Comparison of ENCODE assay signal across 9 cellular contexts in genomic region chr3:73094127-73094526, GRCh38. TPM values are rescaled to one million over a fixed set of nuclear protein-coding genes. Genes with fewer than 3 reads are reported as not detected.
DNase-seq lines count a peak whose midpoint lies in the region; ATAC-seq, FAIRE-seq and TF ChIP-seq lines count a peak whose summit lies in the region.
"Had no signal": no experiment of that assay in that cellular context is flagged by ENCODE, and none has a peak within 500 bp of the region (broad histone marks: within the 10 kb centered on the region; RNA-seq: fewer than 3 reads in every experiment).

No MANE protein-coding gene starts in this region.

- no peak overlapping the region for H3K4me3 Mint-ChIP-seq in activated CD8-positive, alpha-beta memory T cell treated with anti-CD3 and anti-CD28 coated beads, Interleukin-2, amount 10 ng/mL, durations not matched to agents 7 days and 5 days
- H3K4me3 Mint-ChIP-seq: CD4-positive, CD25-positive, alpha-beta regulatory T cell had no signal

- H4K20me1 ChIP-seq in K562 (replicated peaks; ENCODE audit: control insufficient read depth, insufficient read depth, low read length) = no peaks in the 10 kb centered on the region

- H2AFZ ChIP-seq in K562 (ENCODE audit: low read depth, low read length) = peak overlapping the region; percentile 67; the same call in 1 of the 2 replicates

- TF ChIP-seq CTCF in cardiac muscle cell (IDR thresholded peaks at IDR 0.05; ENCODE audit: low read depth, low read length) (peak; percentile 13), K562 (IDR thresholded peaks at IDR 0.05 in 2 of 3, conservative IDR thresholded peaks at IDR 0.05 in 1 of 3; ENCODE audit: insufficient read depth in 2 of 3, low read depth in 1 of 3, low read length in 3 of 3) (peak; percentile 72 to 99 (median 98))

- H3K36me3 Mint-ChIP-seq in activated CD8-positive, alpha-beta memory T cell treated with anti-CD3 and anti-CD28 coated beads, Interleukin-2, amount 10 ng/mL, durations not matched to agents 7 days and 5 days = no peaks in the 10 kb centered on the region

- H3K9me1 ChIP-seq in K562 (ENCODE audit: control insufficient read depth, insufficient read depth, low read length) = no peaks in the 10 kb centered on the region

- no peaks in the 10 kb centered on the region for H3K9me3 Mint-ChIP-seq in activated CD8-positive, alpha-beta memory T cell treated with anti-CD3 and anti-CD28 coated beads, Interleukin-2, amount 10 ng/mL, durations not matched to agents 7 days and 5 days (ENCODE audit: low read depth)

- H3K36me3 ChIP-seq in cardiac muscle cell = no peaks in the 10 kb centered on the region
- H3K36me3 ChIP-seq in K562 (ENCODE audit: control insufficient read depth, insufficient read depth, low read length) = no peaks in the 10 kb centered on the region

- TF ChIP-seq EP300 in K562 (IDR thresholded peaks at IDR 0.05; ENCODE audit: low read length) = no peak

- H3K4me3 ChIP-seq in cardiac muscle cell = no peak overlapping the region
- no peak overlapping the region for H3K4me3 ChIP-seq in K562

- H3K79me2 ChIP-seq in K562 (ENCODE audit: control insufficient read depth, insufficient read depth, low read length) = no peaks in the 10 kb centered on the region

- no peaks in the 10 kb centered on the region for H3K27me3 ChIP-seq in cardiac muscle cell
- H3K27me3 ChIP-seq in K562 (ENCODE audit: control insufficient read depth in 2 of 2, insufficient read depth in 2 of 2, low read length in 2 of 2) = peaks cover 0 to 9% of the 10 kb centered on the region in 2 experiments; a peak in 2 of 5 replicates

- H3K27ac ChIP-seq in cardiac muscle cell = no peak overlapping the region
- H3K27ac ChIP-seq in K562 (ENCODE audit: extremely low read depth, low read depth, low read length) = no peak overlapping the region

- CTCF ChIA-PET in K562 (lab: Yijun Ruan, JAX; ENCODE audit: low intra/inter-chr PET ratio) = interaction anchor here (0.6 to 1.2 kb wide), 2 partner anchors 338 to 1190 kb away, joined by 5 to 7 read pairs; no protein-coding TSS in a partner anchor
- CTCF ChIA-PET in activated CD8-positive, alpha-beta memory T cell treated with anti-CD3 and anti-CD28 coated beads, Interleukin-2, amount 10 ng/mL, durations not matched to agents 7 days and 5 days (lab: Charles Lee) = no interaction called here

- no peak for DNase-seq in cardiac muscle cell (ENCODE audit: low read depth in 1 of 2, low spot score in 1 of 2)
- DNase-seq in Right ventricle myocardium superior = no peak
- peak; percentile 3 for DNase-seq in NAMALWA (ENCODE audit: low spot score)
- DNase-seq in K562 (ENCODE audit: extremely low read depth in 1 of 4, low spot score in 3 of 4) = peak; percentile 66 to 77 (median 69)
- DNase-seq in urothelium cell line (ENCODE audit: low spot score) = peak; percentile 63
- no peak for DNase-seq in effector CD8-positive, alpha-beta T cell (lab: John Stamatoyannopoulos, UW)
- DNase-seq in NCI-H2196 (lab: John Stamatoyannopoulos, UW; ENCODE audit: unreplicated experiment) = no peak
- DNase-seq in activated CD8-positive, alpha-beta memory T cell treated with anti-CD3 and anti-CD28 coated beads, Interleukin-2, amount 10 ng/mL, durations not matched to agents 7 days and 5 days = no peak

- TF ChIP-seq POLR2A in K562 (conservative IDR thresholded peaks at IDR 0.05) = no peak

- no peak overlapping the region for H3K27ac Mint-ChIP-seq in activated CD8-positive, alpha-beta memory T cell treated with anti-CD3 and anti-CD28 coated beads, Interleukin-2, amount 10 ng/mL, durations not matched to agents 7 days and 5 days

- peak; percentile 27 to 70; a peak in 3 of 4 replicates for TF ChIP-seq RAD21 in K562 (CRISPR knock-in tag; conservative IDR thresholded peaks at IDR 0.05 in 1 of 2, IDR thresholded peaks at IDR 0.05 in 1 of 2)

- POLR2A ChIA-PET in K562 (lab: Yijun Ruan, JAX) = interaction anchor here (0.6 kb wide), 1 partner anchor 357 kb away, joined by 3 read pairs; no protein-coding TSS in a partner anchor

- H3K9me3 ChIP-seq in cardiac muscle cell (ENCODE audit: low read depth) = no peaks in the 10 kb centered on the region
- H3K9me3 ChIP-seq in K562 (replicated peaks; ENCODE audit: control insufficient read depth, insufficient read depth, low read depth, low read length) = peaks cover 3% of the 10 kb centered on the region; the same call in 1 of the 2 replicates

- 2% methylated on average over 6 of the region's 6 CpGs for WGBS in K562 (ENCODE audit: insufficient coverage, low coverage, missing lambda C conversion rate)

- in situ Hi-C loops in K562 (cut with MboI) = loop anchor here (25.0 kb wide), 1 partner anchor 1382 kb away; no protein-coding TSS in a partner anchor

- peaks cover 6% of the 10 kb centered on the region for H3K4me1 ChIP-seq in cardiac muscle cell (ENCODE audit: low read depth)
- H3K4me1 ChIP-seq in K562 (replicated peaks in 1 of 2; ENCODE audit: control insufficient read depth in 2 of 2, insufficient read depth in 2 of 2, low read length in 2 of 2) = no peaks in the 10 kb centered on the region

- H3K9ac ChIP-seq in K562 (ENCODE audit: insufficient read depth in 1 of 2, low read depth in 2 of 2, low read length in 2 of 2) = no peak overlapping the region

- FAIRE-seq in K562 (lab: Jason Lieb, UNC) (peak; percentile 94), urothelium cell line (lab: Jason Lieb, UNC) (peak; percentile 65)

- H3K4me2 ChIP-seq in K562 (ENCODE audit: insufficient read depth, low read length) = no peak overlapping the region

- no TSS peak for BruUV-seq in K562 (replicated peaks; lab: Mats Ljungman, UMichigan)

- no peak for ATAC-seq in Right ventricle myocardium superior (ENCODE audit: poor library complexity)
- ATAC-seq in K562 = peak; percentile 99
- ATAC-seq in activated CD8-positive, alpha-beta memory T cell treated with anti-CD3 and anti-CD28 coated beads, Interleukin-2, amount 10 ng/mL, durations not matched to agents 7 days and 5 days = no peak

- intact Hi-C loops in Right ventricle myocardium superior (cut with DNase I) = no loop called here
- intact Hi-C loops in K562 (cut with micrococcal nuclease) = no loop called here

- peaks cover 11% of the 10 kb centered on the region for H3K27me3 Mint-ChIP-seq in activated CD8-positive, alpha-beta memory T cell treated with anti-CD3 and anti-CD28 coated beads, Interleukin-2, amount 10 ng/mL, durations not matched to agents 7 days and 5 days

- peaks cover 8% of the 10 kb centered on the region for H3K4me1 Mint-ChIP-seq in activated CD8-positive, alpha-beta memory T cell treated with anti-CD3 and anti-CD28 coated beads, Interleukin-2, amount 10 ng/mL, durations not matched to agents 7 days and 5 days

TF ChIP-seq in K562, 482 proteins besides CTCF, POLR2A, EP300 and RAD21 (continues in another document):
- TF ChIP-seq STAG1 (CRISPR knock-in tag; IDR thresholded peaks at IDR 0.05; ENCODE audit: borderline replicate concordance) (peak; percentile 34; the same call in 1 of the 2 replicates), CTCFL (IDR thresholded peaks at IDR 0.05; ENCODE audit: borderline replicate concordance, insufficient read depth, low read depth, low read length, poor library complexity, severe bottlenecking) (peak; percentile 33), OTX1 (CRISPR knock-in tag; IDR thresholded peaks at IDR 0.05) (no peak), CC2D1A (IDR thresholded peaks at IDR 0.05) (0 out of 2 replicates have a peak, but pooled peaks have one; percentile 31), BRCA1 (IDR thresholded peaks at IDR 0.05) (no peak), BRCA1 (CRISPR knock-in tag; IDR thresholded peaks at IDR 0.05) (no peak), CSDE1 (IDR thresholded peaks at IDR 0.05) (no peak), RCOR1 (IDR thresholded peaks at IDR 0.05; ENCODE audit: borderline replicate concordance in 1 of 2, low read depth in 2 of 2, low read length in 2 of 2) (peak in 1 of 2 experiments; percentile 31; a peak in 1 of 4 replicates)

RNA-seq across cellular contexts. Expression of gene EBLN2, which starts 32.7 kb away (rescaled TPM):
- 3.4 and 5.1 TPM in 2 replicates for total RNA-seq in cardiac muscle cell
- polyA plus RNA-seq in cardiac muscle cell = 4.8 and 6.4 TPM in 2 replicates
- total RNA-seq in Right ventricle myocardium superior = 1.2 TPM
- total RNA-seq in K562 (2011; cell fraction: chromatin; rRNA removed; ENCODE audit: low replicate concordance) = 17.9 and 40.1 TPM in 2 replicates
- total RNA-seq in K562 (2011; cell fraction: nucleolus; rRNA removed) = 7.8 and 12.0 TPM in 2 replicates
- 19.9 and 38.8 TPM in 2 replicates for total RNA-seq in K562 (2011; cell fraction: nucleoplasm; rRNA removed)
- total RNA-seq in K562 (2014; rRNA removed) = 2.4 and 2.5 TPM in 2 replicates
- 4.6 and 5.2 TPM in 2 replicates for total RNA-seq in K562 (2014; rRNA removed; fragmentation: Illumina TruSeq; extraction: Trizol)
- 3.8 TPM in 2 replicates for total RNA-seq in K562 (2015; rRNA removed; fragmentation: Illumina TruSeq; extraction: Trizol)
- total RNA-seq in K562 (2021) = 2.2 and 3.0 TPM in 2 replicates
- polyA plus RNA-seq in K562 (2011; rRNA removed) = 2.4 and 2.5 TPM in 2 replicates
- 0.25 and 0.49 TPM in 2 replicates for polyA plus RNA-seq in K562 (2011; cell fraction: cytosol; rRNA removed)
- 5.9 and 6.9 TPM in 2 replicates for polyA plus RNA-seq in K562 (2011; cell fraction: nucleus; rRNA removed)
- polyA plus RNA-seq in K562 (2012) = 0.78 and 1.1 TPM in 2 replicates
- 1.6 and 1.8 TPM in 2 replicates for polyA plus RNA-seq in K562 (2014; fragmentation: Illumina TruSeq; extraction: Trizol)
- 1 to 10 TPM in 1 of 2 experiments, under 1 TPM in 1; 0.39 to 1.4 TPM for polyA plus RNA-seq in K562 (2014; fragmentation: Nextera tagmentation; extraction: Ambion mirVana)
- 1.6 and 1.8 TPM in 2 replicates for polyA plus RNA-seq in K562 (2014; rRNA removed)
- polyA minus RNA-seq in K562 (2011; rRNA and poly(A)+ RNA removed) = 14.6 and 18.2 TPM in 2 replicates
- polyA minus RNA-seq in K562 (2011; cell fraction: cytosol; rRNA and poly(A)+ RNA removed) = 3.1 TPM in 2 replicates
- 7.3 and 16.2 TPM in 2 replicates for polyA minus RNA-seq in K562 (2011; cell fraction: nucleus; rRNA and poly(A)+ RNA removed)
- 1 to 10 TPM; 5.1 to 6.2 TPM for total RNA-seq in activated CD8-positive, alpha-beta memory T cell treated with anti-CD3 and anti-CD28 coated beads, Interleukin-2, amount 10 ng/mL, durations not matched to agents 7 days and 5 days

Comparison
In these comparisons a context has a peak if more than half of its experiments do, and no peak if none do; other contexts are left out.
1. DNase-seq: peak in NAMALWA (single experiment), K562 (4 of 4) and urothelium cell line (single experiment); none in cardiac muscle cell (0 of 2), Right ventricle myocardium superior (single experiment), effector CD8-positive, alpha-beta T cell (single experiment), NCI-H2196 (single experiment) and activated CD8-positive, alpha-beta memory T cell treated with anti-CD3 and anti-CD28 coated beads, Interleukin-2, amount 10 ng/mL, durations not matched to agents 7 days and 5 days (single experiment).